Comparison of ENCODE assay signal across 18 cellular contexts in genomic region chr10:86889997-86890396, GRCh38.
DNase-seq lines count a peak whose midpoint lies in the region; ATAC-seq, FAIRE-seq and TF ChIP-seq lines count a peak whose summit lies in the region.
"Had no signal": no experiment of that assay in that cellular context is flagged by ENCODE, and none has a peak within 500 bp of the region (broad histone marks: within the 10 kb centered on the region; RNA-seq: fewer than 3 reads in every experiment).

No MANE protein-coding gene starts in this region.

- peak in 5 of 8 donors; percentile 29 to 77 (median 61) for ATAC-seq in heart right ventricle

- H3K4me2 ChIP-seq in astrocyte (ENCODE audit: low read length): no peak overlapping the region

- H3K9me3 ChIP-seq in A673 (ENCODE audit: low read depth, low read length, poor library complexity, severe bottlenecking) (no peaks in the 10 kb centered on the region), astrocyte (ENCODE audit: insufficient read depth, low read depth, low read length) (no peaks in the 10 kb centered on the region), heart right ventricle (no peaks in the 10 kb centered on the region)
- H3K9me3 ChIP-seq: BE2C had no signal

- DNase-seq in A673 (ENCODE audit: low spot score): no peak
- DNase-seq in GM19239 (ENCODE audit: insufficient read length, low spot score): no peak
- no peak for DNase-seq in astrocyte (ENCODE audit: low read depth)
- no peak for DNase-seq in heart right ventricle
- DNase-seq in activated CD4-positive, CD25-positive, alpha-beta regulatory T cell treated with anti-CD3 and anti-CD28 coated beads, Interleukin-2, amount 50 U/mL, for 72 hours: no peak
- DNase-seq in GDM1 (lab: John Stamatoyannopoulos, UW): no peak
- no peak for DNase-seq in GF-D8 (lab: John Stamatoyannopoulos, UW)
- no peak for DNase-seq in COLO668 (lab: John Stamatoyannopoulos, UW; ENCODE audit: unreplicated experiment)
- DNase-seq: BE2C; CD4-positive, alpha-beta memory T cell; COR-L47; DMS153; DMS79 treated with DMSO at 0.1 percent for 48 hours; EL; GM23248; H7; IMR-90 had no signal

- no peak overlapping the region for H3K4me3 Mint-ChIP-seq in astrocyte (ENCODE audit: unreplicated experiment)
- H3K4me3 Mint-ChIP-seq: CD4-positive, alpha-beta memory T cell had no signal

- peak overlapping the region; percentile 19 for H3K27ac Mint-ChIP-seq in astrocyte (ENCODE audit: unreplicated experiment)
- H3K27ac Mint-ChIP-seq: CD4-positive, alpha-beta memory T cell had no signal

- no peaks in the 10 kb centered on the region for H3K27me3 Mint-ChIP-seq in astrocyte (ENCODE audit: low read depth, unreplicated experiment)
- H3K27me3 Mint-ChIP-seq: CD4-positive, alpha-beta memory T cell had no signal

- 43 to 53% methylated on average over 3 of the region's 3 CpGs for WGBS in heart right ventricle, 2 donors

- CTCF ChIA-PET in A673 (lab: Charles Lee): no interaction called here

- intact Hi-C loops in A673 (cut with micrococcal nuclease; ENCODE audit: unreplicated experiment) (loop anchor here (5.0 kb wide), 1 partner anchor 133 kb away; the partner anchor contains the start of gene BMPR1A), heart right ventricle (cut with DNase I) (loop anchor here in 5 of 10 donors (5.0 to 10.0 kb wide), 3 partner anchors 133 to 175 kb away; partner anchors contain the start of gene BMPR1A (in 3 of the 5))

- no TSS peak for BruUV-seq in A673 (replicated peaks; lab: Mats Ljungman, UMichigan)

- H3K9me3 Mint-ChIP-seq in astrocyte (ENCODE audit: unreplicated experiment): no peaks in the 10 kb centered on the region
- H3K9me3 Mint-ChIP-seq: CD4-positive, alpha-beta memory T cell had no signal

- H3K36me3 ChIP-seq in A673 (ENCODE audit: insufficient read depth, low read length, poor library complexity, severe bottlenecking) (peaks cover 36% of the 10 kb centered on the region), astrocyte (ENCODE audit: insufficient read depth, low read length) (peaks cover 10% of the 10 kb centered on the region), heart right ventricle (peaks cover 0 to 30% (median 0%) of the 10 kb centered on the region in 9 donors)
- H3K36me3 ChIP-seq: BE2C had no signal

- no peak overlapping the region for H3K9ac ChIP-seq in astrocyte (ENCODE audit: low read length)
- H3K9ac ChIP-seq: GM23248 had no signal

- H3K4me1 ChIP-seq in A673 (ENCODE audit: insufficient read depth, low read length, poor library complexity, severe bottlenecking) (peaks cover 37% of the 10 kb centered on the region), astrocyte (ENCODE audit: insufficient read depth, low read length) (peaks cover 10% of the 10 kb centered on the region), heart right ventricle (peaks cover 0 to 36% (median 16%) of the 10 kb centered on the region in 9 donors)
- H3K4me1 ChIP-seq: BE2C had no signal

- FAIRE-seq in GM19239 (lab: Jason Lieb, UNC): peak; percentile 80
- no peak for FAIRE-seq in astrocyte (lab: Jason Lieb, UNC)

- H3K27me3 ChIP-seq in A673 (replicated peaks; ENCODE audit: insufficient read depth, low read depth, low read length, poor library complexity): no peaks in the 10 kb centered on the region
- no peaks in the 10 kb centered on the region for H3K27me3 ChIP-seq in astrocyte (ENCODE audit: insufficient read depth, low read length)
- peaks cover 0 to 5% (median 0%) of the 10 kb centered on the region in 7 donors for H3K27me3 ChIP-seq in heart right ventricle
- H3K27me3 ChIP-seq: BE2C had no signal

- peak overlapping the region; percentile 43 for H3K27ac ChIP-seq in A673 (ENCODE audit: low read depth, low read length, poor library complexity, severe bottlenecking)
- H3K27ac ChIP-seq in astrocyte (ENCODE audit: low read depth, low read length): no peak overlapping the region
- peak overlapping the region in 8 of 10 donors; percentile 65 to 83 (median 78) for H3K27ac ChIP-seq in heart right ventricle
- H3K27ac ChIP-seq: C4-2B had no signal

- peaks cover 13% of the 10 kb centered on the region for H3K4me1 Mint-ChIP-seq in astrocyte (ENCODE audit: low read depth, unreplicated experiment)

- POLR2A ChIA-PET in A673 (lab: Charles Lee; ENCODE audit: low non-redundant PET): no interaction called here

- H3K79me2 ChIP-seq in astrocyte (ENCODE audit: insufficient read depth, low read length): peaks cover 5% of the 10 kb centered on the region

- H3K4me3 ChIP-seq in A673 (ENCODE audit: low read depth, low read length, poor library complexity, severe bottlenecking): no peak overlapping the region
- no peak overlapping the region for H3K4me3 ChIP-seq in astrocyte (ENCODE audit: insufficient read depth, low read depth, low read length)
- H3K4me3 ChIP-seq in heart right ventricle: no peak overlapping the region
- H3K4me3 ChIP-seq: GM23248 had no signal

- H2AFZ ChIP-seq in astrocyte (ENCODE audit: low read depth, low read length): no peak overlapping the region
- H2AFZ ChIP-seq: GM23248 had no signal

- peaks cover 6% of the 10 kb centered on the region for H3K36me3 Mint-ChIP-seq in astrocyte (ENCODE audit: low read depth, unreplicated experiment)

- TF ChIP-seq CTCF in A673 (conservative IDR thresholded peaks at IDR 0.05; ENCODE audit: low read depth, low read length): no peak
- TF ChIP-seq CTCF in astrocyte (IDR thresholded peaks at IDR 0.05; ENCODE audit: insufficient read depth, low read depth, low read length): no peak
- TF ChIP-seq CTCF in heart right ventricle (IDR thresholded peaks at IDR 0.05): no peak

- peaks cover 6% of the 10 kb centered on the region for H4K20me1 ChIP-seq in astrocyte (ENCODE audit: insufficient read depth, low read length)
